In the genomic region with DNA sequence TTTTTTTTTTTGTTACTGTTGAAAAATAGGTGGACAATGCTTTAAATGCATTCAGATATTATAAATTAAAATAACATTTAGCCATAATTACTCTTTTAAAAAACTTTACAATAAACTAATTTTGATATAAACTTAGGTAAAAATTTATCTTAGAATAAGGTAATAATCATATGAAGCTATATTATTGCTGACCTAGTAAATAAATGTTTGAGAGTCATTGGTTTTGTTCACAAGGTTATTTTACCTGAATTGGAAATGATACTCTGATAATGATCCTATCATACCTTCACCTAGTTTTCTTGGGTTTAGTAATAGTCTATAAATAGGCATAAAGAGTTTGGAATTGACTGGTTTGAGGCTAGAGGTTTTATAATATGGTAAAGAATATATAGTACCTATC, we compare ENCODE assay signal across 25 cellular contexts.
"Had no signal": no experiment of that assay in that cellular context is flagged by ENCODE, and none has a peak within 500 bp of the region (broad histone marks: within the 10 kb centered on the region; RNA-seq: fewer than 3 reads in every experiment).

No MANE protein-coding gene starts in this region.

- H3K9ac ChIP-seq: neural progenitor cell, parathyroid adenoma had no signal

- H3K36me3 ChIP-seq: neural progenitor cell, ovary, stomach, thoracic aorta, thyroid gland, tibial nerve, upper lobe of left lung, vagina had no signal

- H3K4me3 ChIP-seq: neural progenitor cell, ovary, psoas muscle, skin epidermis, stomach, thoracic aorta, thyroid gland, tibial nerve, upper lobe of left lung, vagina had no signal

- H3K4me1 ChIP-seq: neural progenitor cell, parathyroid adenoma, psoas muscle, stomach, thyroid gland, tibial nerve, upper lobe of left lung, vagina had no signal

- H3K27me3 ChIP-seq: neural progenitor cell, ovary, stomach, thyroid gland, tibial nerve, upper lobe of left lung, vagina had no signal

- H3K79me2 ChIP-seq: parathyroid adenoma had no signal

- DNase-seq: natural killer cell; occipital lobe; ovary; posterior cingulate gyrus; psoas muscle; right cardiac atrium; stimulated activated CD4-positive, alpha-beta T cell treated with anti-CD3 and anti-CD28 coated beads, Interleukin-15, amount 100 ng/mL, for 24 hours; stimulated activated CD4-positive, alpha-beta T cell treated with anti-CD3 and anti-CD28 coated beads, Interleukin-2, amount 100 ng/mL, for 24 hours; stimulated activated CD4-positive, alpha-beta T cell treated with anti-CD3 and anti-CD28 coated beads, Interleukin-2, amount 100 ng/mL, for 48 hours; stimulated activated CD4-positive, alpha-beta T cell treated with anti-CD3 and anti-CD28 coated beads, Interleukin-4, amount 100 ng/mL, for 24 hours; stimulated activated naive B cell treated with anti-CD40 and anti-IgM and Interleukin-4, amounts not matched to agents 10 μg/mL and 1 μg/mL and 100 μg/mL, for 72 hours; stimulated activated naive CD4-positive, alpha-beta T cell treated with Interleukin-2 at 50 U/mL for 16 hours; stomach; thyroid gland; trophoblast cell; upper lobe of left lung had no signal

- H3K4me2 ChIP-seq: neural progenitor cell had no signal

- FAIRE-seq: urothelium cell line had no signal

- ATAC-seq: natural killer cell; psoas muscle; right cardiac atrium; sciatic nerve; stimulated activated effector memory CD8-positive, alpha-beta T cell treated with anti-CD3 and anti-CD28 coated beads, Interleukin-12 subunit alpha, Interleukin-12 subunit beta, amount 100 ng/mL, for 72 hours; stimulated activated naive B cell treated with anti-CD40 and anti-IgM and Interleukin-4, amounts not matched to agents 10 μg/mL and 1 μg/mL and 100 μg/mL, for 72 hours had no signal

- H2AFZ ChIP-seq: neural progenitor cell, parathyroid adenoma had no signal

- H3K9me3 ChIP-seq: ovary, psoas muscle, stomach, thoracic aorta, thyroid gland, tibial nerve, upper lobe of left lung, vagina had no signal

- H3K27ac ChIP-seq: neural progenitor cell, ovary, parathyroid adenoma, psoas muscle, skin epidermis, stomach, thoracic aorta, thyroid gland, tibial nerve, upper lobe of left lung, vagina had no signal
